ENCODE assay signal across 17 cellular contexts in genomic region chr9:5532301-5532700, GRCh38. TPM values are rescaled to one million over a fixed set of nuclear protein-coding genes. Genes with fewer than 3 reads are reported as not detected.
DNase-seq lines count a peak whose midpoint lies in the region; ATAC-seq and TF ChIP-seq lines count a peak whose summit lies in the region.
"Had no signal": no experiment of that assay in that cellular context is flagged by ENCODE, and none has a peak within 500 bp of the region (broad histone marks: within the 10 kb centered on the region; RNA-seq: fewer than 3 reads in every experiment).

No MANE protein-coding gene starts in this region.

- H3K27ac Mint-ChIP-seq in T-helper 1 cell treated with Interleukin-12 subunit alpha and Interleukin-12 subunit beta and Interleukin-4 antibody, amounts not matched to agents 30 μg/mL and 1 μg/mL, for 36 hours: peak overlapping the region; percentile 90
- peak overlapping the region; percentile 71 for H3K27ac Mint-ChIP-seq in activated T-helper 1 cell treated with anti-CD3 and anti-CD28 coated beads, Interleukin-12 subunit alpha, Interleukin-12 subunit beta, Interleukin-2, Interleukin-4 antibody, amounts not matched to agents 30 ng/mL and 10 ng/mL and 1 ng/mL, durations not matched to agents 14 hours and 24 hours and 36 hours
- peak overlapping the region; percentile 87 for H3K27ac Mint-ChIP-seq in memory B cell

- no peak overlapping the region for H3K4me3 Mint-ChIP-seq in T-helper 1 cell treated with Interleukin-12 subunit alpha and Interleukin-12 subunit beta and Interleukin-4 antibody, amounts not matched to agents 30 μg/mL and 1 μg/mL, for 36 hours
- H3K4me3 Mint-ChIP-seq in activated T-helper 1 cell treated with anti-CD3 and anti-CD28 coated beads, Interleukin-12 subunit alpha, Interleukin-12 subunit beta, Interleukin-2, Interleukin-4 antibody, amounts not matched to agents 30 ng/mL and 10 ng/mL and 1 ng/mL, durations not matched to agents 14 hours and 24 hours and 36 hours: peak overlapping the region; percentile 5
- no peak overlapping the region for H3K4me3 Mint-ChIP-seq in memory B cell

- DNase-seq in T-helper 1 cell: no peak
- no peak for DNase-seq in activated T-helper 1 cell treated with anti-CD3 and anti-CD28 coated beads, Interleukin-12 subunit alpha, Interleukin-12 subunit beta, Interleukin-2, Interleukin-4 antibody, amounts not matched to agents 30 ng/mL and 10 ng/mL and 1 ng/mL, durations not matched to agents 14 hours and 24 hours and 36 hours (ENCODE audit: low spot score)
- DNase-seq in memory B cell (ENCODE audit: low spot score in 2 of 2): no peak
- no peak for DNase-seq in omental fat pad (ENCODE audit: low spot score)
- DNase-seq in HK-2 (ENCODE audit: unreplicated experiment): no peak
- DNase-seq: Caco-2, DMS53, H7, NCI-H187 treated with DMSO at 0.1 percent for 48 hours, NCI-H446 treated with DMSO at 0.1 percent for 48 hours, NCI-H748 treated with DMSO at 0.1 percent for 48 hours had no signal

- H3K36me3 Mint-ChIP-seq in T-helper 1 cell treated with Interleukin-12 subunit alpha and Interleukin-12 subunit beta and Interleukin-4 antibody, amounts not matched to agents 30 μg/mL and 1 μg/mL, for 36 hours (ENCODE audit: low read depth): peaks cover 52% of the 10 kb centered on the region
- H3K36me3 Mint-ChIP-seq in activated T-helper 1 cell treated with anti-CD3 and anti-CD28 coated beads, Interleukin-12 subunit alpha, Interleukin-12 subunit beta, Interleukin-2, Interleukin-4 antibody, amounts not matched to agents 30 ng/mL and 10 ng/mL and 1 ng/mL, durations not matched to agents 14 hours and 24 hours and 36 hours (ENCODE audit: low read depth): peaks cover 31% of the 10 kb centered on the region
- peaks cover 4% of the 10 kb centered on the region for H3K36me3 Mint-ChIP-seq in memory B cell

- H3K4me1 Mint-ChIP-seq in T-helper 1 cell treated with Interleukin-12 subunit alpha and Interleukin-12 subunit beta and Interleukin-4 antibody, amounts not matched to agents 30 μg/mL and 1 μg/mL, for 36 hours (ENCODE audit: low read depth): peaks cover 57% of the 10 kb centered on the region
- peaks cover 63% of the 10 kb centered on the region for H3K4me1 Mint-ChIP-seq in activated T-helper 1 cell treated with anti-CD3 and anti-CD28 coated beads, Interleukin-12 subunit alpha, Interleukin-12 subunit beta, Interleukin-2, Interleukin-4 antibody, amounts not matched to agents 30 ng/mL and 10 ng/mL and 1 ng/mL, durations not matched to agents 14 hours and 24 hours and 36 hours (ENCODE audit: low read depth)
- H3K4me1 Mint-ChIP-seq in memory B cell: peaks cover 49% of the 10 kb centered on the region

- H3K27me3 Mint-ChIP-seq in T-helper 1 cell treated with Interleukin-12 subunit alpha and Interleukin-12 subunit beta and Interleukin-4 antibody, amounts not matched to agents 30 μg/mL and 1 μg/mL, for 36 hours (ENCODE audit: low read depth): no peaks in the 10 kb centered on the region
- H3K27me3 Mint-ChIP-seq in activated T-helper 1 cell treated with anti-CD3 and anti-CD28 coated beads, Interleukin-12 subunit alpha, Interleukin-12 subunit beta, Interleukin-2, Interleukin-4 antibody, amounts not matched to agents 30 ng/mL and 10 ng/mL and 1 ng/mL, durations not matched to agents 14 hours and 24 hours and 36 hours (ENCODE audit: insufficient read depth): no peaks in the 10 kb centered on the region
- peaks cover 5% of the 10 kb centered on the region for H3K27me3 Mint-ChIP-seq in memory B cell

- TF ChIP-seq CTCF in omental fat pad (IDR thresholded peaks at IDR 0.05): no peak

- no peak for ATAC-seq in memory B cell (ENCODE audit: low read depth)
- ATAC-seq in GM21381 (IDR thresholded peaks at IDR 0.05; ENCODE audit: unreplicated experiment): no peak
- no peak for ATAC-seq in HG03135 (IDR thresholded peaks at IDR 0.05; ENCODE audit: unreplicated experiment)
- ATAC-seq in omental fat pad (ENCODE audit: low FRiP score): no peak
- ATAC-seq: HepG2, Panc1, Right ventricle myocardium inferior had no signal

- H3K9me3 Mint-ChIP-seq in T-helper 1 cell treated with Interleukin-12 subunit alpha and Interleukin-12 subunit beta and Interleukin-4 antibody, amounts not matched to agents 30 μg/mL and 1 μg/mL, for 36 hours: no peaks in the 10 kb centered on the region
- H3K9me3 Mint-ChIP-seq in activated T-helper 1 cell treated with anti-CD3 and anti-CD28 coated beads, Interleukin-12 subunit alpha, Interleukin-12 subunit beta, Interleukin-2, Interleukin-4 antibody, amounts not matched to agents 30 ng/mL and 10 ng/mL and 1 ng/mL, durations not matched to agents 14 hours and 24 hours and 36 hours: no peaks in the 10 kb centered on the region
- H3K9me3 Mint-ChIP-seq in memory B cell: no peaks in the 10 kb centered on the region

- intact Hi-C loops in activated T-helper 1 cell treated with anti-CD3 and anti-CD28 coated beads, Interleukin-12 subunit alpha, Interleukin-12 subunit beta, Interleukin-2, Interleukin-4 antibody, amounts not matched to agents 30 ng/mL and 10 ng/mL and 1 ng/mL, durations not matched to agents 14 hours and 24 hours and 36 hours (cut with micrococcal nuclease): no loop called here

RNA-seq across cellular contexts. Expression of gene PDCD1LG2, which starts 22.0 kb away (rescaled TPM):
- 1.1 and 1.4 TPM in 2 replicates for total RNA-seq in activated T-helper 1 cell treated with anti-CD3 and anti-CD28 coated beads, Interleukin-12 subunit alpha, Interleukin-12 subunit beta, Interleukin-2, Interleukin-4 antibody, amounts not matched to agents 30 ng/mL and 10 ng/mL and 1 ng/mL, durations not matched to agents 14 hours and 24 hours and 36 hours
- total RNA-seq in omental fat pad: 10 to 100 TPM in 1 of 4 donors, 1 to 10 TPM in 3; 3.5 to 10.7 (median 3.8) TPM
- total RNA-seq: Caco-2, H7, HepG2 had no signal
